Comparison of ENCODE assay signal across 8 cellular contexts in the genomic region with DNA sequence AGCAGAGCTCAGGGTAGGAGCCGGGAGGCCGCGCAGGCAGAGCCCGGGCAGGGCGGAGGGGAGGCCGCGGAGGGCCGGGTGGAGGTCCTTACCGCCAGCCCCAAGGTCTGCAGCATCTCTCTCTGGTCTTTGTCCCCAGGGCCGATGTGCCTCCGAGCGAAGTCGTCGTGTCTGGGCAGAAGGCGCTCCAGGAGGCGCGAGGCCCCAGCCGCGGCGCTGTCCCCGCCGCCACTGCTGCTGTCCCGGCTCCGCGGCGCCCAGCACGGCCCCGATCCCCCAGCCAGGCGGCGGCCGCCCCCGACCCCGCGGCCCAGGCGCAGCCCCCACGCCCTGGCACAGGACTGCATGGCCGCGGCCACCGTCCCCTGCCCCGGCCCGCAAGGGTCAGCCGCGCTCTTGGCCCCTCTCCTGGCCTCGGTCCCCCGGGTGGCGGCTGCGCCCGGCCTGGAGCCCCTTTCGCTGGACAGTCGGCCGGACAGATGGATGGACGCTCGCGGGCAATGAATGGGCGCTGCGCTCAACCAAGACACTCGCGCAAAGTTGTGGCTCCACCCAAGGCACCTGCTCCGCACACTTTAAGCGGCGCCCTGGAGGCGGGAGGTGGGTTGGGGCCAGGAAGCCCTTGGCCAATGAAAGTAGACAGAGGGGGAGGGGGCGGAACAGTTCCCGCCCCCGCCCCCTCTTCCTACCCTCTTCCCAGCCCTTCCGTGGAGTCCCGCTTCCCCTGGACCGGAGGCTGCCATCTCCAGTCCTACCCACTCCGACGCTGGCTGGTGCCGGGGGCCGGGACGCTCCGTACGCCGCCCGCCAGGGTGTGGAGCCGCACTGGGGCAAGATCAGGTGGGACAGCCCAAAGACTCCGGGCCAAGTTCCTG. TPM values are rescaled to one million over a fixed set of nuclear protein-coding genes. Genes with fewer than 3 reads are reported as not detected.
DNase-seq lines count a peak whose midpoint lies in the region; ATAC-seq, FAIRE-seq and TF ChIP-seq lines count a peak whose summit lies in the region.

Gene GLDC (minus strand): TSS at position 577 of the 875 bp plus-strand sequence. CDS start 230 bp downstream, at position 347.

- H4K20me1 ChIP-seq in OCI-LY7 (ENCODE audit: insufficient read depth, low read length) = no peaks in the 10 kb centered on the region
- H4K20me1 ChIP-seq in hepatocyte (ENCODE audit: insufficient read depth, poor library complexity, severe bottlenecking) = no peaks in the 10 kb centered on the region

- no peak within 1 kb of the TSS for H3K27ac ChIP-seq in CD4-positive, alpha-beta T cell (ENCODE audit: low read depth, low read length)
- no peak within 1 kb of the TSS for H3K27ac ChIP-seq in OCI-LY7 (ENCODE audit: low read depth, low read length, poor library complexity, severe bottlenecking)
- peak within 1 kb of the TSS; percentile 11 for H3K27ac ChIP-seq in hepatocyte

- intact Hi-C loops in CD4-positive, alpha-beta T cell (cut with DNase I, micrococcal nuclease) = no loop called here
- intact Hi-C loops in OCI-LY7 (cut with micrococcal nuclease; ENCODE audit: unreplicated experiment) = no loop called here

- no peak within 1 kb of the TSS for H2AFZ ChIP-seq in OCI-LY7 (ENCODE audit: low read length)
- H2AFZ ChIP-seq in hepatocyte = peak within 1 kb of the TSS; percentile 58

- H3K4me3 Mint-ChIP-seq in CD4-positive, alpha-beta T cell = peak within 1 kb of the TSS; percentile 87
- H3K4me3 Mint-ChIP-seq in activated naive CD8-positive, alpha-beta T cell treated with anti-CD3 and anti-CD28 coated beads, Interleukin-2, amount 10 ng/mL, durations not matched to agents 7 days and 5 days = peak within 1 kb of the TSS; percentile 69

- no peak within 1 kb of the TSS for H3K4me3 ChIP-seq in OCI-LY7 (ENCODE audit: low read depth, low read length, poor library complexity, severe bottlenecking)
- peak within 1 kb of the TSS; percentile 15 for H3K4me3 ChIP-seq in hepatocyte

- H3K4me2 ChIP-seq in OCI-LY7 (ENCODE audit: low read length) (peak within 1 kb of the TSS; percentile 42; the same call in 1 of the 2 replicates), hepatocyte (peak within 1 kb of the TSS; percentile 96)

- peak; percentile 68 for ATAC-seq in CD4-positive, alpha-beta T cell (ENCODE audit: poor library complexity)
- ATAC-seq in HG03342 (IDR thresholded peaks at IDR 0.05; ENCODE audit: unreplicated experiment) = peak; percentile 78
- ATAC-seq in activated naive CD8-positive, alpha-beta T cell treated with anti-CD3 and anti-CD28 coated beads, Interleukin-2, amount 10 ng/mL, durations not matched to agents 7 days and 5 days (ENCODE audit: low read depth) = peak; percentile 72

- H3K79me2 ChIP-seq in OCI-LY7 (ENCODE audit: insufficient read depth, low read depth, low read length) (no peaks in the 10 kb centered on the region), hepatocyte (peaks cover 17% of the 10 kb centered on the region)

- peaks cover 44% of the 10 kb centered on the region for H3K27me3 ChIP-seq in CD4-positive, alpha-beta T cell (ENCODE audit: control insufficient read depth, insufficient read depth, low read length)
- H3K27me3 ChIP-seq in hepatocyte = peaks cover 36% of the 10 kb centered on the region

- H3K9me2 ChIP-seq in OCI-LY7 (ENCODE audit: insufficient read depth, low read length) (no peaks in the 10 kb centered on the region), hepatocyte (replicated peaks; ENCODE audit: insufficient read depth) (no peaks in the 10 kb centered on the region)

- H3K4me1 ChIP-seq in OCI-LY7 (ENCODE audit: insufficient read depth, low read length, poor library complexity, severe bottlenecking) (no peaks in the 10 kb centered on the region), hepatocyte (ENCODE audit: insufficient read depth) (peaks cover 8% of the 10 kb centered on the region)

- TF ChIP-seq CTCF in CD4-positive, alpha-beta T cell (IDR thresholded peaks at IDR 0.05) = no peak
- TF ChIP-seq CTCF in OCI-LY7 (conservative IDR thresholded peaks at IDR 0.05; ENCODE audit: low read length) (no peak), hepatocyte (IDR thresholded peaks at IDR 0.05; ENCODE audit: poor library complexity) (no peak)

- peaks cover 71% of the 10 kb centered on the region for H3K27me3 Mint-ChIP-seq in CD4-positive, alpha-beta T cell
- H3K27me3 Mint-ChIP-seq in activated naive CD8-positive, alpha-beta T cell treated with anti-CD3 and anti-CD28 coated beads, Interleukin-2, amount 10 ng/mL, durations not matched to agents 7 days and 5 days = peaks cover 84% of the 10 kb centered on the region

- no peaks in the 10 kb centered on the region for H3K36me3 Mint-ChIP-seq in CD4-positive, alpha-beta T cell (ENCODE audit: low read depth)
- H3K36me3 Mint-ChIP-seq in activated naive CD8-positive, alpha-beta T cell treated with anti-CD3 and anti-CD28 coated beads, Interleukin-2, amount 10 ng/mL, durations not matched to agents 7 days and 5 days = no peaks in the 10 kb centered on the region

- H3K27ac Mint-ChIP-seq in CD4-positive, alpha-beta T cell = no peak within 1 kb of the TSS
- H3K27ac Mint-ChIP-seq in activated naive CD8-positive, alpha-beta T cell treated with anti-CD3 and anti-CD28 coated beads, Interleukin-2, amount 10 ng/mL, durations not matched to agents 7 days and 5 days = no peak within 1 kb of the TSS

- FAIRE-seq in GM19239 (lab: Jason Lieb, UNC) = peak; percentile 91

- under 1% methylated on average over 34 of the region's 79 CpGs for WGBS in hepatocyte (ENCODE audit: low lambda C conversion rate, missing lambda C conversion rate)

- peaks cover 22% of the 10 kb centered on the region for H3K4me1 Mint-ChIP-seq in CD4-positive, alpha-beta T cell (ENCODE audit: low read depth)
- peaks cover 12% of the 10 kb centered on the region for H3K4me1 Mint-ChIP-seq in activated naive CD8-positive, alpha-beta T cell treated with anti-CD3 and anti-CD28 coated beads, Interleukin-2, amount 10 ng/mL, durations not matched to agents 7 days and 5 days

- BruUV-seq in OCI-LY7 (replicated peaks; lab: Mats Ljungman, UMichigan) = no TSS peak

- no peaks in the 10 kb centered on the region for H3K9me3 Mint-ChIP-seq in CD4-positive, alpha-beta T cell
- no peaks in the 10 kb centered on the region for H3K9me3 Mint-ChIP-seq in activated naive CD8-positive, alpha-beta T cell treated with anti-CD3 and anti-CD28 coated beads, Interleukin-2, amount 10 ng/mL, durations not matched to agents 7 days and 5 days

- H3K36me3 ChIP-seq in OCI-LY7 (ENCODE audit: insufficient read depth, low read length) = no peaks in the 10 kb centered on the region
- no peaks in the 10 kb centered on the region for H3K36me3 ChIP-seq in hepatocyte (replicated peaks; ENCODE audit: insufficient read depth, low read depth)

- POLR2A ChIA-PET in CD4-positive, alpha-beta T cell (lab: Charles Lee) = interaction anchor here (1.1 to 2.1 kb wide), 4 partner anchors 37 to 233 kb away, joined by 3 to 13 read pairs (median 4); partner anchors contain the start of genes KDM4C and UHRF2
- POLR2A ChIA-PET in OCI-LY7 (lab: Charles Lee) = interaction anchor here (0.6 kb wide), 1 partner anchor 469 kb away, joined by 3 read pairs; no protein-coding TSS in a partner anchor
- POLR2A ChIA-PET in activated naive CD8-positive, alpha-beta T cell treated with anti-CD3 and anti-CD28 coated beads, Interleukin-2, amount 10 ng/mL, durations not matched to agents 7 days and 5 days (lab: Charles Lee) = interaction anchor here (1.0 kb wide), 1 partner anchor 36 kb away, joined by 3 read pairs; no protein-coding TSS in a partner anchor

- no peaks in the 10 kb centered on the region for H3K9me3 ChIP-seq in CD4-positive, alpha-beta T cell (ENCODE audit: control insufficient read depth, low read length)
- H3K9me3 ChIP-seq in OCI-LY7 (ENCODE audit: low read length) (no peaks in the 10 kb centered on the region), hepatocyte (ENCODE audit: low read depth) (no peaks in the 10 kb centered on the region)

- CTCF ChIA-PET in CD4-positive, alpha-beta T cell (lab: Charles Lee) = interaction anchor here (0.6 kb wide), 1 partner anchor 159 kb away, joined by 3 read pairs; no protein-coding TSS in a partner anchor
- CTCF ChIA-PET in OCI-LY7 (lab: Charles Lee; ENCODE audit: unreplicated experiment) = no interaction called here

- peak in 8 of 10 experiments; percentile 3 to 39 (median 24) for DNase-seq in CD4-positive, alpha-beta T cell
- DNase-seq in GM19239 (ENCODE audit: insufficient read length, low spot score) = peak; percentile 94
- DNase-seq in OCI-LY7 (ENCODE audit: low spot score) = no peak
- DNase-seq in activated naive CD8-positive, alpha-beta T cell treated with anti-CD3 and anti-CD28 coated beads, Interleukin-2, amount 10 ng/mL, durations not matched to agents 7 days and 5 days = peak; percentile 43
- DNase-seq in hepatocyte (ENCODE audit: low spot score) = peak; percentile 84
- peak; percentile 84 for DNase-seq in renal cortical epithelial cell (ENCODE audit: low read depth)
- no peak for DNase-seq in MV-4-11 (lab: John Stamatoyannopoulos, UW)

RNA-seq across cellular contexts. Expression of gene GLDC, which starts in this region (rescaled TPM):
- total RNA-seq in CD4-positive, alpha-beta T cell = not detected
- total RNA-seq in OCI-LY7 (2014; rRNA removed; shearing (Covaris generic)) = not detected in 2 replicates
- total RNA-seq in OCI-LY7 (2022) (not detected in 2 replicates), hepatocyte (18.4 and 26.6 TPM in 2 replicates), renal cortical epithelial cell (129 and 177 TPM in 2 replicates)
- not detected for total RNA-seq in activated naive CD8-positive, alpha-beta T cell treated with anti-CD3 and anti-CD28 coated beads, Interleukin-2, amount 10 ng/mL, durations not matched to agents 7 days and 5 days
- polyA plus RNA-seq in hepatocyte = 9.7 and 15.6 TPM in 2 replicates

Comparison
In these comparisons a context has a peak if more than half of its experiments do, and no peak if none do; other contexts are left out.
1. RNA of gene GLDC (total RNA-seq): 129 to 177 TPM in renal cortical epithelial cell and 18.4 to 26.6 TPM in hepatocyte; not detected in activated naive CD8-positive, alpha-beta T cell treated with anti-CD3 and anti-CD28 coated beads, Interleukin-2, amount 10 ng/mL, durations not matched to agents 7 days and 5 days, not detected in CD4-positive, alpha-beta T cell and not detected in OCI-LY7; every median in the first group is over 10 times any median in the second.
2. Peak in DNase-seq and ATAC-seq in CD4-positive, alpha-beta T cell; RNA of the gene not detected or under 1 TPM.
3. Peak in DNase-seq and ATAC-seq in activated naive CD8-positive, alpha-beta T cell treated with anti-CD3 and anti-CD28 coated beads, Interleukin-2, amount 10 ng/mL, durations not matched to agents 7 days and 5 days; RNA of the gene not detected or under 1 TPM.
4. DNase-seq: peak in GM19239 (single experiment), hepatocyte (single experiment) and renal cortical epithelial cell (single experiment); none in OCI-LY7 (single experiment) and MV-4-11 (single experiment).
5. Peak in every context shown above with its lines, with median percentiles within 50 percentile points of each other: ATAC-seq.